Comparison of ENCODE assay signal across 10 cellular contexts in genomic region chr6:148521158-148521557, GRCh38.
A peak's percentile ranks its signal among the peaks of the same experiment; 100 is the strongest.
DNase-seq lines count a peak whose midpoint lies in the region; ATAC-seq and TF ChIP-seq lines count a peak whose summit lies in the region.
"Had no signal": no experiment of that assay in that cellular context is flagged by ENCODE, and none has a peak within 500 bp of the region (broad histone marks: within the 10 kb centered on the region; RNA-seq: fewer than 3 reads in every experiment).

No MANE protein-coding gene starts in this region.

- TF ChIP-seq CTCF in heart right ventricle (IDR thresholded peaks at IDR 0.05) (no peak), endodermal cell (conservative IDR thresholded peaks at IDR 0.05) (no peak), osteocyte (IDR thresholded peaks at IDR 0.05) (no peak)

- ATAC-seq in heart right ventricle (peak in 4 of 8 donors; percentile 29 to 61 (median 38)), Right ventricle myocardium inferior (no peak), GM19395 (IDR thresholded peaks at IDR 0.05; ENCODE audit: unreplicated experiment) (no peak)

- no peak overlapping the region for H3K9ac ChIP-seq in endodermal cell (ENCODE audit: extremely low read depth, low read length, poor library complexity, severe bottlenecking)

- POLR2A ChIA-PET in activated CD4-positive, alpha-beta memory T cell treated with anti-CD3 and anti-CD28 coated beads for 36 hours (lab: Charles Lee), result no interaction called here

- H3K4me3 Mint-ChIP-seq in endodermal cell (no peak overlapping the region), osteocyte (ENCODE audit: unreplicated experiment) (peak overlapping the region; percentile 23)
- no peak overlapping the region for H3K4me3 Mint-ChIP-seq in activated CD4-positive, alpha-beta memory T cell treated with anti-CD3 and anti-CD28 coated beads for 36 hours

- H3K36me3 Mint-ChIP-seq in endodermal cell (ENCODE audit: low read depth) (peaks cover 19% of the 10 kb centered on the region), osteocyte (ENCODE audit: unreplicated experiment) (peaks cover 37% of the 10 kb centered on the region)
- H3K36me3 Mint-ChIP-seq in activated CD4-positive, alpha-beta memory T cell treated with anti-CD3 and anti-CD28 coated beads for 36 hours, result no peaks in the 10 kb centered on the region

- no peak for DNase-seq in heart right ventricle
- no peak for DNase-seq in Right ventricle myocardium inferior (ENCODE audit: missing footprints)
- no peak for DNase-seq in endodermal cell
- DNase-seq in osteocyte (ENCODE audit: extremely low spot score, unreplicated experiment), result no peak
- no peak for DNase-seq in MG63
- no peak for DNase-seq in activated CD4-positive, alpha-beta memory T cell treated with anti-CD3 and anti-CD28 coated beads for 36 hours
- DNase-seq in NCI-H526 treated with DMSO at 0.1 percent for 48 hours (lab: John Stamatoyannopoulos, UW), result no peak
- DNase-seq: central memory CD4-positive, alpha-beta T cell; small intestine had no signal

- H3K9me3 Mint-ChIP-seq in endodermal cell, result no peaks in the 10 kb centered on the region
- no peaks in the 10 kb centered on the region for H3K9me3 Mint-ChIP-seq in osteocyte (ENCODE audit: unreplicated experiment)
- no peaks in the 10 kb centered on the region for H3K9me3 Mint-ChIP-seq in activated CD4-positive, alpha-beta memory T cell treated with anti-CD3 and anti-CD28 coated beads for 36 hours

- no peaks in the 10 kb centered on the region for H3K9me3 ChIP-seq in heart right ventricle
- H3K9me3 ChIP-seq in endodermal cell (ENCODE audit: control insufficient read depth, low read length), result no peaks in the 10 kb centered on the region
- H3K9me3 ChIP-seq in MG63, result no peaks in the 10 kb centered on the region

- H3K27me3 ChIP-seq in heart right ventricle (no peaks in the 10 kb centered on the region), endodermal cell (ENCODE audit: control insufficient read depth, insufficient read depth, low read length, poor library complexity, severe bottlenecking) (no peaks in the 10 kb centered on the region), MG63 (no peaks in the 10 kb centered on the region)

- peak overlapping the region in 9 of 10 donors; percentile 1 to 64 (median 31) for H3K27ac ChIP-seq in heart right ventricle
- peak overlapping the region; percentile 67 for H3K27ac ChIP-seq in endodermal cell (ENCODE audit: low read depth, low read length)

- H3K27ac Mint-ChIP-seq in endodermal cell (no peak overlapping the region), osteocyte (ENCODE audit: unreplicated experiment) (peak overlapping the region; percentile 91)
- H3K27ac Mint-ChIP-seq in activated CD4-positive, alpha-beta memory T cell treated with anti-CD3 and anti-CD28 coated beads for 36 hours, result no peak overlapping the region

- CTCF ChIA-PET in activated CD4-positive, alpha-beta memory T cell treated with anti-CD3 and anti-CD28 coated beads for 36 hours (lab: Charles Lee), result no interaction called here

- no peak overlapping the region for H3K4me3 ChIP-seq in heart right ventricle
- H3K4me3 ChIP-seq in endodermal cell (ENCODE audit: low read length), result no peak overlapping the region
- no peak overlapping the region for H3K4me3 ChIP-seq in MG63

- H3K27me3 Mint-ChIP-seq in endodermal cell (ENCODE audit: insufficient read depth) (no peaks in the 10 kb centered on the region), osteocyte (ENCODE audit: unreplicated experiment) (no peaks in the 10 kb centered on the region)
- H3K27me3 Mint-ChIP-seq in activated CD4-positive, alpha-beta memory T cell treated with anti-CD3 and anti-CD28 coated beads for 36 hours, result peaks cover 7% of the 10 kb centered on the region

- intact Hi-C loops in heart right ventricle (cut with DNase I), result no loop called here
- intact Hi-C loops in Right ventricle myocardium inferior (cut with DNase I), result no loop called here
- intact Hi-C loops in activated CD4-positive, alpha-beta memory T cell treated with anti-CD3 and anti-CD28 coated beads for 36 hours (cut with micrococcal nuclease), result loop anchor here (5.0 to 10.0 kb wide), 2 partner anchors 79 to 1666 kb away; no protein-coding TSS in a partner anchor

- H3K4me1 ChIP-seq in heart right ventricle, result peaks cover 0 to 84% (median 47%) of the 10 kb centered on the region in 9 donors
- peaks cover 3% of the 10 kb centered on the region for H3K4me1 ChIP-seq in endodermal cell (ENCODE audit: control insufficient read depth, insufficient read depth, low read length)

- peaks cover 18% of the 10 kb centered on the region for H3K4me1 Mint-ChIP-seq in endodermal cell
- H3K4me1 Mint-ChIP-seq in osteocyte (ENCODE audit: unreplicated experiment), result peaks cover 58% of the 10 kb centered on the region
- peaks cover 27% of the 10 kb centered on the region for H3K4me1 Mint-ChIP-seq in activated CD4-positive, alpha-beta memory T cell treated with anti-CD3 and anti-CD28 coated beads for 36 hours (ENCODE audit: low read depth)

- 29 to 58% methylated on average over 5 of the region's 5 CpGs for WGBS in heart right ventricle, 2 donors
- WGBS in endodermal cell (ENCODE audit: insufficient coverage in 1 of 2, insufficient read length in 1 of 2), 2 experiments, result 48 to 71% methylated on average over 4 to 5 of the region's 5 CpGs

- H3K36me3 ChIP-seq in heart right ventricle (peaks cover 0 to 97% (median 7%) of the 10 kb centered on the region in 9 donors), endodermal cell (ENCODE audit: control insufficient read depth, insufficient read depth, low read length) (peaks cover 36% of the 10 kb centered on the region), MG63 (peaks cover 35% of the 10 kb centered on the region)
